ENCODE assay signal across 8 cellular contexts in genomic region chrX:120790118-120790517, GRCh38.
DNase-seq lines count a peak whose midpoint lies in the region; ATAC-seq, FAIRE-seq and TF ChIP-seq lines count a peak whose summit lies in the region.

No MANE protein-coding gene starts in this region.

- peaks cover 4% of the 10 kb centered on the region for H3K27me3 Mint-ChIP-seq in activated CD8-positive, alpha-beta memory T cell treated with anti-CD3 and anti-CD28 coated beads, Interleukin-2, amount 10 ng/mL, durations not matched to agents 7 days and 5 days

- no TSS peak for BruUV-seq in Panc1 (replicated peaks; lab: Mats Ljungman, UMichigan)
- no TSS peak for BruUV-seq in K562 (replicated peaks; lab: Mats Ljungman, UMichigan)

- TF ChIP-seq POLR2A in K562 (conservative IDR thresholded peaks at IDR 0.05) = no peak

- POLR2A ChIA-PET in Panc1 (lab: Charles Lee) (no interaction called here), K562 (lab: Yijun Ruan, JAX) (interaction anchor here (1.4 kb wide), 1 partner anchor 14 kb away, joined by 3 read pairs; no protein-coding TSS in a partner anchor)

- in situ Hi-C loops in Panc1 (cut with HindIII; ENCODE audit: low pct_unique_long_range_greater_than_20kb, low sequenced_read_pairs) (no loop called here), K562 (cut with MboI) (no loop called here)

- H3K9ac ChIP-seq in K562 (ENCODE audit: insufficient read depth in 1 of 2, low read depth in 2 of 2, low read length in 2 of 2) = no peak overlapping the region

- no peak overlapping the region for H3K4me3 ChIP-seq in Panc1 (ENCODE audit: low read depth in 2 of 2, low read length in 2 of 2)
- H3K4me3 ChIP-seq in K562 = no peak overlapping the region
- H3K4me3 ChIP-seq in thoracic aorta = no peak overlapping the region

- no peaks in the 10 kb centered on the region for H3K9me1 ChIP-seq in K562 (ENCODE audit: control insufficient read depth, insufficient read depth, low read length)

- FAIRE-seq in K562 (lab: Jason Lieb, UNC) = peak; percentile 90

- H3K4me3 Mint-ChIP-seq in activated CD8-positive, alpha-beta memory T cell treated with anti-CD3 and anti-CD28 coated beads, Interleukin-2, amount 10 ng/mL, durations not matched to agents 7 days and 5 days = no peak overlapping the region

- intact Hi-C loops in Panc1 (cut with micrococcal nuclease; ENCODE audit: unreplicated experiment) = loop anchor here (10.0 kb wide), 1 partner anchor 785 kb away; no protein-coding TSS in a partner anchor
- intact Hi-C loops in K562 (cut with micrococcal nuclease) = loop anchor here (5.0 kb wide), 1 partner anchor 787 kb away; no protein-coding TSS in a partner anchor

- H3K27ac ChIP-seq in Panc1 (ENCODE audit: low read length) (no peak overlapping the region), K562 (ENCODE audit: extremely low read depth, low read depth, low read length) (no peak overlapping the region), thoracic aorta (no peak overlapping the region)

- no peak overlapping the region for H2AFZ ChIP-seq in K562 (ENCODE audit: low read depth, low read length)

- CTCF ChIA-PET in activated CD8-positive, alpha-beta memory T cell treated with anti-CD3 and anti-CD28 coated beads, Interleukin-2, amount 10 ng/mL, durations not matched to agents 7 days and 5 days (lab: Charles Lee) = interaction anchor here (1.2 to 2.9 kb wide), 3 partner anchors 20 to 565 kb away, joined by 3 to 8 read pairs (median 3); no protein-coding TSS in a partner anchor
- CTCF ChIA-PET in Panc1 (lab: Charles Lee) = interaction anchor here (0.6 kb wide), 1 partner anchor 1804 kb away, joined by 3 read pairs; no protein-coding TSS in a partner anchor
- CTCF ChIA-PET in K562 (lab: Yijun Ruan, JAX; ENCODE audit: low intra/inter-chr PET ratio) = interaction anchor here (1.9 kb wide), 1 partner anchor 789 kb away, joined by 6 read pairs; no protein-coding TSS in a partner anchor

- H3K27me3 ChIP-seq in Panc1 (ENCODE audit: control insufficient read depth, insufficient read depth, low read length) (no peaks in the 10 kb centered on the region; the same call in 1 of the 2 replicates), K562 (ENCODE audit: control insufficient read depth in 2 of 2, insufficient read depth in 2 of 2, low read length in 2 of 2) (no peaks in the 10 kb centered on the region; a peak in 1 of 5 replicates), thoracic aorta (replicated peaks; ENCODE audit: insufficient read depth) (no peaks in the 10 kb centered on the region)

- no peaks in the 10 kb centered on the region for H3K9me3 ChIP-seq in Panc1 (ENCODE audit: control insufficient read depth, insufficient read depth, low read depth, low read length)
- H3K9me3 ChIP-seq in K562 (replicated peaks; ENCODE audit: control insufficient read depth, insufficient read depth, low read depth, low read length) = no peaks in the 10 kb centered on the region
- no peaks in the 10 kb centered on the region for H3K9me3 ChIP-seq in thoracic aorta

- peak; percentile 78 to 87 for TF ChIP-seq RAD21 in K562 (CRISPR knock-in tag; conservative IDR thresholded peaks at IDR 0.05 in 1 of 2, IDR thresholded peaks at IDR 0.05 in 1 of 2)

- no peaks in the 10 kb centered on the region for H3K36me3 ChIP-seq in Panc1 (ENCODE audit: control insufficient read depth, insufficient read depth, low read length)
- H3K36me3 ChIP-seq in K562 (ENCODE audit: control insufficient read depth, insufficient read depth, low read length) = no peaks in the 10 kb centered on the region
- H3K36me3 ChIP-seq in thoracic aorta = no peaks in the 10 kb centered on the region

- TF ChIP-seq CTCF in Panc1 (IDR thresholded peaks at IDR 0.05) (peak; percentile 82), K562 (IDR thresholded peaks at IDR 0.05 in 2 of 3, conservative IDR thresholded peaks at IDR 0.05 in 1 of 3; ENCODE audit: insufficient read depth in 2 of 3, low read depth in 1 of 3, low read length in 3 of 3) (peak; percentile 60 to 76 (median 63)), thoracic aorta (IDR thresholded peaks at IDR 0.05) (peak; percentile 58)

- H3K36me3 Mint-ChIP-seq in activated CD8-positive, alpha-beta memory T cell treated with anti-CD3 and anti-CD28 coated beads, Interleukin-2, amount 10 ng/mL, durations not matched to agents 7 days and 5 days = no peaks in the 10 kb centered on the region

- H3K27ac Mint-ChIP-seq in activated CD8-positive, alpha-beta memory T cell treated with anti-CD3 and anti-CD28 coated beads, Interleukin-2, amount 10 ng/mL, durations not matched to agents 7 days and 5 days = no peak overlapping the region

- no peak for TF ChIP-seq EP300 in K562 (IDR thresholded peaks at IDR 0.05; ENCODE audit: low read length)

- no peak overlapping the region for H3K4me2 ChIP-seq in K562 (ENCODE audit: insufficient read depth, low read length)

- peak; percentile 30 for ATAC-seq in activated CD8-positive, alpha-beta memory T cell treated with anti-CD3 and anti-CD28 coated beads, Interleukin-2, amount 10 ng/mL, durations not matched to agents 7 days and 5 days
- ATAC-seq in GM21529 (IDR thresholded peaks at IDR 0.05; ENCODE audit: unreplicated experiment) (peak; percentile 80), Panc1 (peak; percentile 78; the same call in 1 of the 2 replicates), K562 (peak; percentile 77), thoracic aorta (ENCODE audit: insufficient number of reproducible peaks, low FRiP score, low read depth) (no peak)

- DNase-seq in activated CD8-positive, alpha-beta memory T cell treated with anti-CD3 and anti-CD28 coated beads, Interleukin-2, amount 10 ng/mL, durations not matched to agents 7 days and 5 days = no peak
- no peak for DNase-seq in activated CD8-positive, alpha-beta memory T cell treated with anti-CD3 and anti-CD28 coated beads, Interleukin-2, amount 50 U/mL, for 48 hours
- peak; percentile 69 to 74 for DNase-seq in Kasumi-1 (lab: John Stamatoyannopoulos, UW)
- DNase-seq in Panc1 (ENCODE audit: low read depth, low spot score) = peak; percentile 53
- peak; percentile 36 to 63 (median 40) for DNase-seq in K562 (ENCODE audit: extremely low read depth in 1 of 4, low spot score in 3 of 4)
- peak; percentile 77 for DNase-seq in inferior parietal cortex (ENCODE audit: extremely low spot score)
- DNase-seq in thoracic aorta (ENCODE audit: low spot score) = no peak

- H3K79me2 ChIP-seq in K562 (ENCODE audit: control insufficient read depth, insufficient read depth, low read length) = no peaks in the 10 kb centered on the region

- no peaks in the 10 kb centered on the region for H4K20me1 ChIP-seq in K562 (replicated peaks; ENCODE audit: control insufficient read depth, insufficient read depth, low read length)

- no peaks in the 10 kb centered on the region for H3K9me3 Mint-ChIP-seq in activated CD8-positive, alpha-beta memory T cell treated with anti-CD3 and anti-CD28 coated beads, Interleukin-2, amount 10 ng/mL, durations not matched to agents 7 days and 5 days (ENCODE audit: low read depth)

- H3K4me1 ChIP-seq in Panc1 (ENCODE audit: control insufficient read depth, insufficient read depth, low read length) (no peaks in the 10 kb centered on the region; the same call in 1 of the 2 replicates), K562 (replicated peaks in 1 of 2; ENCODE audit: control insufficient read depth in 2 of 2, insufficient read depth in 2 of 2, low read length in 2 of 2) (no peaks in the 10 kb centered on the region), thoracic aorta (ENCODE audit: control insufficient read depth in 1 of 2, low read depth in 2 of 2) (peaks cover 0 to 13% of the 10 kb centered on the region in 2 donors)

- H3K4me1 Mint-ChIP-seq in activated CD8-positive, alpha-beta memory T cell treated with anti-CD3 and anti-CD28 coated beads, Interleukin-2, amount 10 ng/mL, durations not matched to agents 7 days and 5 days = peaks cover 2% of the 10 kb centered on the region

- WGBS in K562 (ENCODE audit: insufficient coverage, low coverage, missing lambda C conversion rate) = 0% methylated on average over 5 of the region's 5 CpGs

TF ChIP-seq in K562, 482 proteins besides CTCF, POLR2A, EP300 and RAD21:
- no peak for TF ChIP-seq CCAR2 (IDR thresholded peaks at IDR 0.05; ENCODE audit: low read depth, low read length)
- peak; percentile 67 for TF ChIP-seq DEAF1 (CRISPR knock-in tag; IDR thresholded peaks at IDR 0.05)
- no peak for TF ChIP-seq SIN3B (IDR thresholded peaks at IDR 0.05; ENCODE audit: low read depth)
- no peak for TF ChIP-seq UBTF (IDR thresholded peaks at IDR 0.05; ENCODE audit: borderline replicate concordance in 1 of 2, low read depth in 2 of 2, low read length in 2 of 2)
- TF ChIP-seq SMC3 (conservative IDR thresholded peaks at IDR 0.05; ENCODE audit: insufficient read depth, low read depth, low read length) = peak; percentile 30; the same call in 1 of the 2 replicates
- TF ChIP-seq HNRNPH1 (optimal IDR thresholded peaks at IDR 0.05; ENCODE audit: low read depth, low read length) = no peak
- TF ChIP-seq ZNF311 (CRISPR knock-in tag; IDR thresholded peaks at IDR 0.05) = no peak

Comparison
In these comparisons a context has a peak if more than half of its experiments do, and no peak if none do; other contexts are left out.
1. DNase-seq: peak in Kasumi-1 (2 of 2), Panc1 (single experiment), K562 (4 of 4) and inferior parietal cortex (single experiment); none in activated CD8-positive, alpha-beta memory T cell treated with anti-CD3 and anti-CD28 coated beads, Interleukin-2, amount 10 ng/mL, durations not matched to agents 7 days and 5 days (single experiment), activated CD8-positive, alpha-beta memory T cell treated with anti-CD3 and anti-CD28 coated beads, Interleukin-2, amount 50 U/mL, for 48 hours (single experiment) and thoracic aorta (single experiment).
2. Peak in every context shown above with its lines, with median percentiles within 50 percentile points of each other: CTCF ChIP-seq.